8 cellular contexts compared by ENCODE assay signal in the genomic region with DNA sequence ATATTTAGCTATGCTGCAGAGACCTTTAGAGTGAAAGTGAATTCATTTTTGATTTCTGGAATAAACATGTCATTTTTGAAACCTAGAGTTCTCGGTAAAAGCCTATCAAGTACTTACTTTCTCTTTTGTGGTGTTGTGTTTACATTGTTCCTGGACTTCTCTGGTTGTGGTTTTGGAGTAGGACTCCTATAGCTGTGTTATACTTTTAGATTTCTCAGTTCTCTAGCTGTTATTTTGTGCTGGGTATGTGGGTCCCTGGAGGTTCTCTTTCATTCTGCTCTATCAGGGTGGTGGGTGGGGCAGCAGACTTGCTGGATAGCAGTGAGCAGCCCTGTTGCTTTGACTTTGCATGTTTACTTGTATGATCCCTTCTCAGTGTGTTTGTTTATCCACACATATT. TPM values are rescaled to one million over a fixed set of nuclear protein-coding genes. Genes with fewer than 3 reads are reported as not detected.
DNase-seq lines count a peak whose midpoint lies in the region; ATAC-seq and TF ChIP-seq lines count a peak whose summit lies in the region.

No MANE protein-coding gene starts in this region.

- H3K4ac ChIP-seq in mesenchymal stem cell (ENCODE audit: low read depth in 1 of 2, low read length in 2 of 2), result no peak overlapping the region

- no peaks in the 10 kb centered on the region for H3K9me2 ChIP-seq in GM23338 (ENCODE audit: insufficient read depth)

- no peaks in the 10 kb centered on the region for H3K27me3 ChIP-seq in AG04450 (ENCODE audit: control insufficient read depth, insufficient read depth, low read length)
- no peaks in the 10 kb centered on the region for H3K27me3 ChIP-seq in mesenchymal stem cell (ENCODE audit: control insufficient read depth in 1 of 2, insufficient read depth in 1 of 2, low read length in 2 of 2)
- H3K27me3 ChIP-seq in GM23338 (ENCODE audit: insufficient read depth), result no peaks in the 10 kb centered on the region
- H3K27me3 ChIP-seq in SJCRH30, result no peaks in the 10 kb centered on the region

- peak overlapping the region; percentile 69 for H3K4me3 Mint-ChIP-seq in activated CD8-positive, alpha-beta T cell treated with anti-CD3 and anti-CD28 coated beads for 36 hours
- H3K4me3 Mint-ChIP-seq in GM23338, result no peak overlapping the region

- peaks cover 18% of the 10 kb centered on the region for H3K4me1 Mint-ChIP-seq in activated CD8-positive, alpha-beta T cell treated with anti-CD3 and anti-CD28 coated beads for 36 hours (ENCODE audit: low read depth)
- no peaks in the 10 kb centered on the region for H3K4me1 Mint-ChIP-seq in GM23338

- peak overlapping the region; percentile 29 for H3K4me2 ChIP-seq in mesenchymal stem cell (ENCODE audit: low read length, poor library complexity, severe bottlenecking)
- H3K4me2 ChIP-seq in GM23338, result no peak overlapping the region

- H3K79me1 ChIP-seq in mesenchymal stem cell (replicated peaks; ENCODE audit: low read length, poor library complexity, severe bottlenecking), result peaks cover 8% of the 10 kb centered on the region

- H3K79me2 ChIP-seq in GM23338 (replicated peaks; ENCODE audit: insufficient read depth), result no peaks in the 10 kb centered on the region

- TF ChIP-seq CTCF in AG04450 (IDR thresholded peaks at IDR 0.05; ENCODE audit: low read depth, low read length), result no peak
- TF ChIP-seq CTCF in activated CD8-positive, alpha-beta T cell treated with anti-CD3 and anti-CD28 coated beads for 36 hours (IDR thresholded peaks at IDR 0.05), result no peak
- no peak for TF ChIP-seq CTCF in GM23338 (conservative IDR thresholded peaks at IDR 0.05; ENCODE audit: low read depth in 2 of 2)

- POLR2A ChIA-PET in AG04450 (lab: Yijun Ruan, JAX), result interaction anchor here (1.0 kb wide), 1 partner anchor 26 kb away, joined by 3 read pairs; a partner anchor contains a TSS
- POLR2A ChIA-PET in activated CD8-positive, alpha-beta T cell treated with anti-CD3 and anti-CD28 coated beads for 36 hours (lab: Charles Lee), result interaction anchor here (0.6 to 0.8 kb wide), 2 partner anchors 94 to 240 kb away, joined by 3 read pairs; no protein-coding TSS in a partner anchor

- WGBS in mesenchymal stem cell, result 17% methylated on average over 1 of the region's 1 CpG

- H3K14ac ChIP-seq in mesenchymal stem cell (ENCODE audit: low read length in 2 of 2), result no peak overlapping the region

- peak overlapping the region; percentile 83 for H3K27ac Mint-ChIP-seq in activated CD8-positive, alpha-beta T cell treated with anti-CD3 and anti-CD28 coated beads for 36 hours
- no peak overlapping the region for H3K27ac Mint-ChIP-seq in GM23338

- H2AK5ac ChIP-seq in mesenchymal stem cell (ENCODE audit: low read length, severe bottlenecking), result no peak overlapping the region

- H4K20me1 ChIP-seq in GM23338 (replicated peaks; ENCODE audit: insufficient read depth), result no peaks in the 10 kb centered on the region

- no peak overlapping the region for H3K18ac ChIP-seq in mesenchymal stem cell (ENCODE audit: low read depth in 1 of 2, low read length in 2 of 2)

- H3K36me3 ChIP-seq in mesenchymal stem cell (ENCODE audit: control insufficient read depth in 1 of 2, insufficient read depth in 2 of 2, low read depth in 1 of 2, low read length in 2 of 2) (peaks cover 7 to 13% of the 10 kb centered on the region in 2 experiments), GM23338 (ENCODE audit: insufficient read depth) (no peaks in the 10 kb centered on the region), SJCRH30 (no peaks in the 10 kb centered on the region)

- intact Hi-C loops in activated CD8-positive, alpha-beta T cell treated with anti-CD3 and anti-CD28 coated beads for 36 hours (cut with micrococcal nuclease), result no loop called here

- H3K4me3 ChIP-seq in AG04450 (ENCODE audit: low read depth, low read length) (peak overlapping the region; percentile 42), mesenchymal stem cell (ENCODE audit: insufficient read depth in 1 of 2, low read depth in 1 of 2, low read length in 2 of 2) (peak overlapping the region in 1 of 2 experiments; percentile 74), GM23338 (no peak overlapping the region), SJCRH30 (no peak overlapping the region)

- H2BK15ac ChIP-seq in mesenchymal stem cell (ENCODE audit: low read depth, poor library complexity, severe bottlenecking), result no peak overlapping the region

- H2BK5ac ChIP-seq in mesenchymal stem cell (ENCODE audit: low read depth, low read length, poor library complexity, severe bottlenecking), result no peak overlapping the region

- H3K27me3 Mint-ChIP-seq in activated CD8-positive, alpha-beta T cell treated with anti-CD3 and anti-CD28 coated beads for 36 hours, result no peaks in the 10 kb centered on the region
- no peaks in the 10 kb centered on the region for H3K27me3 Mint-ChIP-seq in GM23338 (ENCODE audit: insufficient read depth, low read depth, poor library complexity)

- no peak overlapping the region for H3K27ac ChIP-seq in AG04450 (ENCODE audit: low read depth, low read length)
- H3K27ac ChIP-seq in mesenchymal stem cell (ENCODE audit: low read length, poor library complexity, severe bottlenecking), result no peak overlapping the region
- H3K27ac ChIP-seq in GM23338 (ENCODE audit: low read depth), result no peak overlapping the region
- H3K27ac ChIP-seq in SJCRH30, result no peak overlapping the region

- peaks cover 1% of the 10 kb centered on the region for H3K4me1 ChIP-seq in mesenchymal stem cell (ENCODE audit: control insufficient read depth, insufficient read depth, low read depth, low read length)
- H3K4me1 ChIP-seq in GM23338 (ENCODE audit: insufficient read depth), result no peaks in the 10 kb centered on the region
- H3K4me1 ChIP-seq in SJCRH30, result no peaks in the 10 kb centered on the region

- ATAC-seq in GM18867 (IDR thresholded peaks at IDR 0.05; ENCODE audit: unreplicated experiment), result peak; percentile 66
- ATAC-seq in HG03095 (IDR thresholded peaks at IDR 0.05; ENCODE audit: unreplicated experiment), result peak; percentile 83
- peak; percentile 89 for ATAC-seq in activated CD8-positive, alpha-beta T cell treated with anti-CD3 and anti-CD28 coated beads for 36 hours
- ATAC-seq in GM23338, result no peak

- no peak overlapping the region for H4K91ac ChIP-seq in mesenchymal stem cell (ENCODE audit: low read length)

- H3K36me3 Mint-ChIP-seq in activated CD8-positive, alpha-beta T cell treated with anti-CD3 and anti-CD28 coated beads for 36 hours (ENCODE audit: low read depth), result peaks cover 28% of the 10 kb centered on the region
- 0 out of 3 replicates have a peak, but pooled peaks cover 5% of the 10 kb centered on the region for H3K36me3 Mint-ChIP-seq in GM23338 (ENCODE audit: low read depth)

- no peak overlapping the region for H2BK120ac ChIP-seq in mesenchymal stem cell (ENCODE audit: low read depth, low read length)

- no peak overlapping the region for H2AFZ ChIP-seq in mesenchymal stem cell (ENCODE audit: low read depth, low read length)
- H2AFZ ChIP-seq in GM23338, result no peak overlapping the region

- H3K9me3 Mint-ChIP-seq in activated CD8-positive, alpha-beta T cell treated with anti-CD3 and anti-CD28 coated beads for 36 hours, result no peaks in the 10 kb centered on the region
- no peaks in the 10 kb centered on the region for H3K9me3 Mint-ChIP-seq in GM23338

- H3K9ac ChIP-seq in mesenchymal stem cell (ENCODE audit: low read length), result peak overlapping the region; percentile 86

- H4K8ac ChIP-seq in mesenchymal stem cell (ENCODE audit: low read length), result peak overlapping the region; percentile 54

- H2BK12ac ChIP-seq in mesenchymal stem cell (ENCODE audit: low read length in 2 of 2), result no peak overlapping the region

- CTCF ChIA-PET in AG04450 (lab: Charles Lee), result no interaction called here
- CTCF ChIA-PET in activated CD8-positive, alpha-beta T cell treated with anti-CD3 and anti-CD28 coated beads for 36 hours (lab: Charles Lee), result no interaction called here

- H3K9me3 ChIP-seq in AG04450 (ENCODE audit: control insufficient read depth, insufficient read depth, low read length), result no peaks in the 10 kb centered on the region
- H3K9me3 ChIP-seq in mesenchymal stem cell (ENCODE audit: control insufficient read depth, low read length), result no peaks in the 10 kb centered on the region
- H3K9me3 ChIP-seq in SJCRH30 (replicated peaks), result no peaks in the 10 kb centered on the region

- no peak overlapping the region for H3K23ac ChIP-seq in mesenchymal stem cell (ENCODE audit: low read length in 2 of 2)

- no peaks in the 10 kb centered on the region for H3F3A ChIP-seq in GM23338 (replicated peaks; ENCODE audit: low read depth)

- DNase-seq in AG04450 (ENCODE audit: low read depth, low spot score) (no peak), mesenchymal stem cell (peak; percentile 71), COLO829 (ENCODE audit: low spot score) (no peak), GM23338 (ENCODE audit: low spot score) (no peak), SJCRH30 (no peak)
- DNase-seq in activated CD8-positive, alpha-beta T cell treated with anti-CD3 and anti-CD28 coated beads for 36 hours, result peak; percentile 14

RNA-seq across cellular contexts. Expression of a gene that starts 25.6 kb away (rescaled TPM):
- polyA plus RNA-seq in AG04450 (2011; rRNA removed), result 43.0 and 53.0 TPM in 2 replicates
- polyA minus RNA-seq in AG04450 (2011; rRNA and poly(A)+ RNA removed), result 12.9 and 19.9 TPM in 2 replicates
- total RNA-seq in activated CD8-positive, alpha-beta T cell treated with anti-CD3 and anti-CD28 coated beads for 36 hours, result 10 to 100 TPM; 42.3 to 43.2 TPM
- polyA plus RNA-seq in mesenchymal stem cell (2013, experiment 1 of 2), result 313 TPM
- polyA plus RNA-seq in mesenchymal stem cell (2013, experiment 2 of 2), result 343 TPM
- total RNA-seq in GM23338 (2014; rRNA removed; shearing (Covaris generic)), result 272 and 274 TPM in 2 replicates
- polyA plus RNA-seq in GM23338 (2016; fragmentation: Nextera tagmentation; extraction: Ambion mirVana), result 118 and 145 TPM in 2 replicates
- total RNA-seq in SJCRH30 (2014; rRNA removed; shearing (Covaris generic)), result 38.6 and 44.6 TPM in 2 replicates

Comparison
In these comparisons a context has a peak if more than half of its experiments do, and no peak if none do; other contexts are left out.
1. DNase-seq: peak in activated CD8-positive, alpha-beta T cell treated with anti-CD3 and anti-CD28 coated beads for 36 hours (single experiment) and mesenchymal stem cell (single experiment); none in AG04450 (single experiment), COLO829 (single experiment), GM23338 (single experiment) and SJCRH30 (0 of 2).